ENCODE assay signal across 26 cellular contexts in genomic region chr11:129090056-129090455, GRCh38.
DNase-seq lines count a peak whose midpoint lies in the region; ATAC-seq, FAIRE-seq and TF ChIP-seq lines count a peak whose summit lies in the region.
"Had no signal": no experiment of that assay in that cellular context is flagged by ENCODE, and none has a peak within 500 bp of the region (broad histone marks: within the 10 kb centered on the region; RNA-seq: fewer than 3 reads in every experiment).

No MANE protein-coding gene starts in this region.

- TF ChIP-seq CTCF in LNCaP clone FGC (IDR thresholded peaks at IDR 0.05; ENCODE audit: control insufficient read depth, extremely low read depth, insufficient read depth): no peak
- TF ChIP-seq CTCF in bronchial epithelial cell (IDR thresholded peaks at IDR 0.05; ENCODE audit: insufficient read depth, low read length, severe bottlenecking): no peak
- TF ChIP-seq CTCF in natural killer cell (IDR thresholded peaks at IDR 0.05): no peak

- H3K27me3 Mint-ChIP-seq in natural killer cell (ENCODE audit: low read depth in 2 of 2): no peaks in the 10 kb centered on the region
- H3K27me3 Mint-ChIP-seq: stimulated activated memory B cell treated with anti-CD40 and anti-IgM and Interleukin-4, amounts not matched to agents 10 μg/mL and 1 μg/mL and 100 μg/mL, for 72 hours had no signal

- H3K4me3 Mint-ChIP-seq in natural killer cell: no peak overlapping the region
- H3K4me3 Mint-ChIP-seq: endodermal cell; nephron; stimulated activated memory B cell treated with anti-CD40 and anti-IgM and Interleukin-4, amounts not matched to agents 10 μg/mL and 1 μg/mL and 100 μg/mL, for 72 hours had no signal

- intact Hi-C loops in natural killer cell (cut with micrococcal nuclease): no loop called here

- no peaks in the 10 kb centered on the region for H3K9me3 Mint-ChIP-seq in natural killer cell

- H3K4me1 Mint-ChIP-seq in natural killer cell: no peaks in the 10 kb centered on the region
- H3K4me1 Mint-ChIP-seq: nephron; stimulated activated memory B cell treated with anti-CD40 and anti-IgM and Interleukin-4, amounts not matched to agents 10 μg/mL and 1 μg/mL and 100 μg/mL, for 72 hours had no signal

- no peaks in the 10 kb centered on the region for H3K27me3 ChIP-seq in bronchial epithelial cell (ENCODE audit: control insufficient read depth, insufficient read depth, low read length)
- H3K27me3 ChIP-seq: esophagus muscularis mucosa, suprapubic skin had no signal

- H3K27ac Mint-ChIP-seq in natural killer cell: no peak overlapping the region
- H3K27ac Mint-ChIP-seq: endodermal cell; nephron; stimulated activated memory B cell treated with anti-CD40 and anti-IgM and Interleukin-4, amounts not matched to agents 10 μg/mL and 1 μg/mL and 100 μg/mL, for 72 hours had no signal

- no peak for FAIRE-seq in bronchial epithelial cell (lab: Jason Lieb, UNC)
- FAIRE-seq: GM18507 had no signal

- DNase-seq in AG20443 (ENCODE audit: low spot score) (peak; percentile 24), LNCaP clone FGC (ENCODE audit: low read depth) (peak; percentile 14), bronchial epithelial cell (ENCODE audit: low read depth) (peak; percentile 35), kidney glomerular epithelial cell (lab: John Stamatoyannopoulos, UW) (peak; percentile 12), natural killer cell (no peak), inferior parietal cortex (ENCODE audit: extremely low spot score) (no peak)
- DNase-seq: activated CD4-positive, alpha-beta T cell treated with anti-CD3 and anti-CD28 coated beads for 4 hours; activated effector memory CD4-positive, alpha-beta T cell treated with anti-CD3 and anti-CD28 coated beads, Interleukin-2, amount 50 U/mL, for 16 hours; activated T-cell treated with anti-CD3 and anti-CD28 coated beads for 4 hours; C1 segment of cervical spinal cord; COR-L47; endodermal cell; islet precursor cell; MV-4-11; stimulated activated CD4-positive, alpha-beta T cell treated with anti-CD3 and anti-CD28 coated beads, Interleukin-4, amount 100 ng/mL, for 4 hours; T-helper 2 cell had no signal

- H3K36me3 ChIP-seq in bronchial epithelial cell (ENCODE audit: control insufficient read depth, insufficient read depth, low read length): no peaks in the 10 kb centered on the region
- H3K36me3 ChIP-seq: esophagus muscularis mucosa, suprapubic skin had no signal

- ATAC-seq in GM18520 (IDR thresholded peaks at IDR 0.05; ENCODE audit: unreplicated experiment) (no peak), GM21825 (IDR thresholded peaks at IDR 0.05; ENCODE audit: unreplicated experiment) (no peak), natural killer cell (no peak)
- ATAC-seq: sciatic nerve; stimulated activated memory B cell treated with anti-CD40 and anti-IgM and Interleukin-4, amounts not matched to agents 10 μg/mL and 1 μg/mL and 100 μg/mL, for 72 hours had no signal

- no peaks in the 10 kb centered on the region for H3K36me3 Mint-ChIP-seq in natural killer cell
- H3K36me3 Mint-ChIP-seq: stimulated activated memory B cell treated with anti-CD40 and anti-IgM and Interleukin-4, amounts not matched to agents 10 μg/mL and 1 μg/mL and 100 μg/mL, for 72 hours had no signal

- H3K4me3 ChIP-seq in LNCaP clone FGC (ENCODE audit: low read depth, low read length) (no peak overlapping the region), bronchial epithelial cell (ENCODE audit: low read depth, low read length) (no peak overlapping the region)
- H3K4me3 ChIP-seq: coronary artery, esophagus muscularis mucosa, SK-N-MC, suprapubic skin had no signal

Comparison
In these comparisons a context has a peak if more than half of its experiments do, and no peak if none do; other contexts are left out.
1. DNase-seq: peak in AG20443 (single experiment), LNCaP clone FGC (single experiment), bronchial epithelial cell (single experiment) and kidney glomerular epithelial cell (single experiment); none in natural killer cell (single experiment) and inferior parietal cortex (single experiment).